In the genomic region with DNA sequence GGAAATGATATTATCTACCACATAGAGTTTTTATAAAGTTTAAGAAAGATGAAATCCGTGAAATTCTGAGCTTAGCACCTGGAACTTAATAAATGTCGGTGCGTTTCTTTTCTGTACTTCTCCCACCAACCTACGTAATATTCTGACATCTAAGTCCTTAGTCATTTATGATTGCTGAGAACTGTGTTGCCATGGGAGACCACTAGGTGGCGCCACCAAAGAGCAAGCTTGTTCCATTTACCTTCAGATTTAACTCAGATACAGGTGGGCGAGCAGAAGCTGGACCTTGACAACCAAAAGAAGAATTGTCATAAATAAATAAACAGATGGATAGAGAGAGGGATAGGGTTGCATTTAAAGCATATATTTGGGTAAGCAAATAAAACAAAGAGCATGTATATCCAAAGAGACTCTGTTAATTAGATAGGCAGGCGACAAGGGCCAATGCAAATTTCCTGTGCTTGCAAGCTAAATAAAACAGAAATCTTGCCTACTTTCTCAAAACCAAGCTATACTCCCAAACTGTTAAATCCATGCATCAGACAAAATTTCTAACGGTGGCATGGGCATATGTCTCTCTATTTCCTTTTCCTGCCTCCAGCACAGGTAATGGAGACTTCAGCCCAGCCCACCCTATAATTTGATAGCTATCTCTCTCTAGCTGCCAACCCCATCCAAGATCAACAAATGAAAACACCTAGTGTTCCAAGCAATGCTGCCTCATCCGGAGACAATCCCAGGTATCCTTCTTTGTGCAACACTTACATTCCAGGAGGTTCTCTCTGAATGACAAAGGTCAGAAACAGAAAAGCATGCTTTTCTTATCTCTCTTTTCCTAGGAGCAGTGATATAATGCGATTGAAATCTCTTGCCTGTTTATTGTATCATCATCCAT, we compare ENCODE assay signal across 8 cellular contexts.
A peak's percentile ranks its signal among the peaks of the same experiment; 100 is the strongest.
DNase-seq lines count a peak whose midpoint lies in the region; TF ChIP-seq lines count a peak whose summit lies in the region.

No MANE protein-coding gene starts in this region.

- no peaks in the 10 kb centered on the region for H3K27me3 ChIP-seq in right atrium auricular region

- H3K4me3 ChIP-seq in WI38 (ENCODE audit: low read depth, low read length): no peak overlapping the region
- H3K4me3 ChIP-seq in right atrium auricular region: no peak overlapping the region

- peak; percentile 72 for TF ChIP-seq CTCF in GM12872 (IDR thresholded peaks at IDR 0.05; ENCODE audit: insufficient read depth, low read depth, low read length)
- TF ChIP-seq CTCF in WI38 (IDR thresholded peaks at IDR 0.05; ENCODE audit: low read depth, low read length): peak; percentile 62
- TF ChIP-seq CTCF in right atrium auricular region (IDR thresholded peaks at IDR 0.05): peak; percentile 38 to 69

- H3K4me1 ChIP-seq in right atrium auricular region: no peaks in the 10 kb centered on the region

- no peak overlapping the region for H3K27ac ChIP-seq in right atrium auricular region

- peak; percentile 12 to 24 for DNase-seq in AML-193 (lab: John Stamatoyannopoulos, UW)
- peak in 41 of 76 experiments; percentile 1 to 52 (median 17) for DNase-seq in HUDEP-2 (lab: John Stamatoyannopoulos, UW; ENCODE audit: unreplicated experiment in 76 of 76)
- DNase-seq in right atrium auricular region (ENCODE audit: low spot score): no peak
- peak; percentile 70 for DNase-seq in stimulated activated CD8-positive, alpha-beta memory T cell treated with anti-CD3 and anti-CD28 coated beads, Interleukin-4, amount 100 ng/mL, for 48 hours
- DNase-seq in NCI-H187 (lab: John Stamatoyannopoulos, UW): no peak
- no peak for DNase-seq in NCI-H446 treated with DMSO at 0.1 percent for 48 hours (lab: John Stamatoyannopoulos, UW)

- no peaks in the 10 kb centered on the region for H3K36me3 ChIP-seq in right atrium auricular region

- no peaks in the 10 kb centered on the region for H3K9me3 ChIP-seq in right atrium auricular region

Comparison
In these comparisons a context has a peak if more than half of its experiments do, and no peak if none do; other contexts are left out.
1. DNase-seq: peak in AML-193 (2 of 2), HUDEP-2 (41 of 76) and stimulated activated CD8-positive, alpha-beta memory T cell treated with anti-CD3 and anti-CD28 coated beads, Interleukin-4, amount 100 ng/mL, for 48 hours (single experiment); none in right atrium auricular region (single experiment), NCI-H187 (0 of 2) and NCI-H446 treated with DMSO at 0.1 percent for 48 hours (single experiment).
2. Peak in every context shown above with its lines, with median percentiles within 50 percentile points of each other: CTCF ChIP-seq.